In the genomic region with DNA sequence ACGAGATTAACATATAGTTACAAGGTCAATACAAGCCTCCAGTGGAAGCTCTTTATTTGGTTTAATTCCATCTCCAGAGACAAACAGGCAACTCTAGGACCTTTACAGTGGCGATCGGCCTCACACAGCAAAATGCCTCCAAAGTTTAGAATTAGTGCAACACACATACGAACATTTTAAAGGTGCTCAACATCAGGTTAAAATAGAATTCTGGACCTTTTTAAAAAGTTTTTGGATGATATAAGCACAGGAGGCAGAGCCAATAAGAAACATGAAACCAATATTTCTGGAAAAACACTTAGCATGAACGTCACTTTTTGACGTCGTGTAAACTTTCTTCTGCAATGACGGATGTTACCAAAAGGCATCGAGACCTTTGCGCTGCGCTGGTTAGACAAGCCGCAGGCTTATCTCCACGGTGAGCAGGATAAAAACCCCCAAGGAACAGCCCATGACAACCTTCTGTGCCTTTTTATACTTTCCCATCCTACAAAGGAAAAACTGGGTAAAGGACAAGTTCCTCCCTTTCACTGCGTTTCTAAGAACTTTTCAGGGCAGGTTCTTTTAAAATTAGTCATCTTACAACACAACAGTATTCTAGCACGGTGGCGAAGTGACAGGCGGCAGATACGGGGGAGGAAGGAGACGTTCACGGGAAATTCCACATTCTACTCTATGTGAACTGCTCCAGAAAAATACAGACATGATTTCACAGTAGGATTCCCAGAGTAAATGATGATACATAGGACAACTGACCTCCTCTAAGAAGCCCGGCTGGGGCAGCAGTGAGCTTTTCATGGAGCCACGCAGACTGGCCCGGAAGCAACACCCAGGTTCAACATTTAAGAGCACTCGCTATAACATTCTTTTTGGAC, we compare ENCODE assay signal across 8 cellular contexts.
A peak's percentile ranks its signal among the peaks of the same experiment; 100 is the strongest.
DNase-seq lines count a peak whose midpoint lies in the region; ATAC-seq and TF ChIP-seq lines count a peak whose summit lies in the region.

No MANE protein-coding gene starts in this region.

- peaks cover 9% of the 10 kb centered on the region; the same call in 1 of the 2 replicates for H3K36me3 ChIP-seq in KOPT-K1 (ENCODE audit: insufficient read depth, low read length)

- H3K9me3 ChIP-seq in KOPT-K1 (ENCODE audit: insufficient read depth, low read length, poor library complexity, severe bottlenecking), result no peaks in the 10 kb centered on the region

- H3K27ac ChIP-seq in KOPT-K1 (ENCODE audit: low read depth, low read length, poor library complexity, severe bottlenecking), result peak overlapping the region; percentile 100

- H3K4me3 ChIP-seq in AG09309 (ENCODE audit: control insufficient read depth, low read depth, low read length), result no peak overlapping the region

- TF ChIP-seq CTCF in AG09309 (IDR thresholded peaks at IDR 0.05; ENCODE audit: control insufficient read depth, insufficient read depth, low read depth, low read length, missing control alignments), result peak; percentile 61

- no peak for ATAC-seq in GM21526 (IDR thresholded peaks at IDR 0.05; ENCODE audit: low FRiP score, unreplicated experiment)

- peak; percentile 44 for DNase-seq in AG09309 (ENCODE audit: low read depth)
- DNase-seq in activated CD8-positive, alpha-beta memory T cell treated with anti-CD3 and anti-CD28 coated beads for 24 hours, result peak; percentile 83
- DNase-seq in globus pallidus (ENCODE audit: low spot score), result peak; percentile 27
- DNase-seq in stimulated activated CD4-positive, alpha-beta T cell treated with anti-CD3 and anti-CD28 coated beads, Interleukin-4, amount 100 ng/mL, for 1 hour, result peak; percentile 59
- DNase-seq in iPS-NIHi11 (ENCODE audit: low spot score), result no peak
- no peak for DNase-seq in DMS 273 (lab: John Stamatoyannopoulos, UW; ENCODE audit: unreplicated experiment)

Comparison
In these comparisons a context has a peak if more than half of its experiments do, and no peak if none do; other contexts are left out.
1. DNase-seq: peak in AG09309 (single experiment), activated CD8-positive, alpha-beta memory T cell treated with anti-CD3 and anti-CD28 coated beads for 24 hours (single experiment), globus pallidus (single experiment) and stimulated activated CD4-positive, alpha-beta T cell treated with anti-CD3 and anti-CD28 coated beads, Interleukin-4, amount 100 ng/mL, for 1 hour (single experiment); none in iPS-NIHi11 (single experiment) and DMS 273 (single experiment).